Comparison of ENCODE assay signal across 17 cellular contexts in the genomic region with DNA sequence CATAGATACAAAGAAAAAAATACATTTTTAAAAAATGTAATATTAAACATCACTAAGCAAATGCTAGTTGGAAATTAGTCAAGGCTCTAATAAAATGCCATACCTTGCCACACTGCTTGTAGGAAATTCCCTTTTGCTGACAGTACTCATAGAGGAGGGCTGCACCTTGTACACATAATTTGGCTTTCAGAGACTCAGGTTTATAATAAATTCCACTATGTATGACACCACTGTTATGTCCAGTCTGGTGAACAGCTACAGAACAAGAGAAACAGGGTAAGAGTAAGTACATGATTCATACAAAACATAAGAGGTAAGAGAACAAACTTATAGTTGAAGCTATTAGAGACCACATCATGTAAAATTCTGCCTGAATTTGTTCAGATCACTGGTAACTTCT. TPM values are rescaled to one million over a fixed set of nuclear protein-coding genes. Genes with fewer than 3 reads are reported as not detected.
DNase-seq lines count a peak whose midpoint lies in the region; ATAC-seq and TF ChIP-seq lines count a peak whose summit lies in the region.
"Had no signal": no experiment of that assay in that cellular context is flagged by ENCODE, and none has a peak within 500 bp of the region (broad histone marks: within the 10 kb centered on the region; RNA-seq: fewer than 3 reads in every experiment).

No MANE protein-coding gene starts in this region.

- no peak overlapping the region for H2AFZ ChIP-seq in PC-3 (ENCODE audit: low read length)

- H3K36me3 Mint-ChIP-seq in activated T-cell treated with anti-CD3 and anti-CD28 coated beads, Interleukin-2, amount 50 U/mL, for 4 hours (ENCODE audit: insufficient read depth), result peaks cover 20% of the 10 kb centered on the region
- peaks cover 34% of the 10 kb centered on the region for H3K36me3 Mint-ChIP-seq in stimulated activated memory B cell treated with anti-CD40 and anti-IgM and Interleukin-4, amounts not matched to agents 10 μg/mL and 1 μg/mL and 100 μg/mL, for 72 hours

- POLR2A ChIA-PET in PC-3 (lab: Charles Lee; ENCODE audit: unreplicated experiment), result no interaction called here

- H3K4me1 Mint-ChIP-seq in activated T-cell treated with anti-CD3 and anti-CD28 coated beads, Interleukin-2, amount 50 U/mL, for 4 hours (ENCODE audit: low read depth), result no peaks in the 10 kb centered on the region
- H3K4me1 Mint-ChIP-seq in stimulated activated memory B cell treated with anti-CD40 and anti-IgM and Interleukin-4, amounts not matched to agents 10 μg/mL and 1 μg/mL and 100 μg/mL, for 72 hours, result peaks cover 11% of the 10 kb centered on the region
- H3K4me1 Mint-ChIP-seq: CD8-positive, alpha-beta memory T cell had no signal

- no peak overlapping the region for H3K4me3 Mint-ChIP-seq in activated T-cell treated with anti-CD3 and anti-CD28 coated beads, Interleukin-2, amount 50 U/mL, for 4 hours
- no peak overlapping the region for H3K4me3 Mint-ChIP-seq in stimulated activated memory B cell treated with anti-CD40 and anti-IgM and Interleukin-4, amounts not matched to agents 10 μg/mL and 1 μg/mL and 100 μg/mL, for 72 hours
- H3K4me3 Mint-ChIP-seq: CD4-positive, CD25-positive, alpha-beta regulatory T cell; CD8-positive, alpha-beta memory T cell; H9 had no signal

- H3K9me3 Mint-ChIP-seq in activated T-cell treated with anti-CD3 and anti-CD28 coated beads, Interleukin-2, amount 50 U/mL, for 4 hours, result no peaks in the 10 kb centered on the region
- H3K9me3 Mint-ChIP-seq in stimulated activated memory B cell treated with anti-CD40 and anti-IgM and Interleukin-4, amounts not matched to agents 10 μg/mL and 1 μg/mL and 100 μg/mL, for 72 hours, result no peaks in the 10 kb centered on the region
- H3K9me3 Mint-ChIP-seq: CD8-positive, alpha-beta memory T cell had no signal

- H3K4me3 ChIP-seq in PC-3 (ENCODE audit: low read length), result no peak overlapping the region

- no peak for TF ChIP-seq CTCF in PC-3 (conservative IDR thresholded peaks at IDR 0.05; ENCODE audit: low read depth, low read length)

- no peaks in the 10 kb centered on the region for H3K9me3 ChIP-seq in PC-3 (ENCODE audit: low read length)
- H3K9me3 ChIP-seq: BE2C had no signal

- H4K20me1 ChIP-seq in PC-3 (ENCODE audit: low read length), result no peaks in the 10 kb centered on the region

- H3K79me2 ChIP-seq in PC-3 (ENCODE audit: low read length), result peaks cover 28% of the 10 kb centered on the region

- no peaks in the 10 kb centered on the region for H3K9me2 ChIP-seq in PC-3 (replicated peaks; ENCODE audit: low read length)

- DNase-seq in PC-3 (peak; percentile 17), astrocyte of the hippocampus (ENCODE audit: low read depth, low spot score) (peak; percentile 6), glomerular visceral epithelial cell (ENCODE audit: extremely low spot score) (peak; percentile 58)
- no peak for DNase-seq in activated T-cell treated with anti-CD3 and anti-CD28 coated beads, Interleukin-2, amount 50 U/mL, for 4 hours
- no peak for DNase-seq in activated CD4-positive, CD25-positive, alpha-beta regulatory T cell (lab: John Stamatoyannopoulos, UW)
- DNase-seq: ACHN; BE2C; C1 segment of cervical spinal cord; CD4-positive, CD25-positive, alpha-beta regulatory T cell; CD8-positive, alpha-beta memory T cell; COR-L47; DMS 273 treated with DMSO at 0.1 percent for 48 hours; DMS53; DND-41; EL; H9 had no signal

- ATAC-seq in PC-3, result peak; percentile 24
- ATAC-seq in activated T-cell treated with anti-CD3 and anti-CD28 coated beads, Interleukin-2, amount 50 U/mL, for 4 hours, result no peak
- ATAC-seq in stimulated activated memory B cell treated with anti-CD40 and anti-IgM and Interleukin-4, amounts not matched to agents 10 μg/mL and 1 μg/mL and 100 μg/mL, for 72 hours, result no peak

- intact Hi-C loops in PC-3 (cut with micrococcal nuclease), result no loop called here

- no TSS peak for BruUV-seq in PC-3 (replicated peaks; lab: Mats Ljungman, UMichigan)

- peaks cover 6% of the 10 kb centered on the region; the same call in 1 of the 2 replicates for H3K36me3 ChIP-seq in PC-3 (ENCODE audit: low read depth, low read length)

- no peak overlapping the region for H3K4me2 ChIP-seq in PC-3 (ENCODE audit: low read length)

- no peak overlapping the region for H3K9ac ChIP-seq in PC-3 (ENCODE audit: low read length)

- no peak overlapping the region for H3K27ac ChIP-seq in PC-3 (ENCODE audit: low read length)

- H3K27me3 ChIP-seq in PC-3 (ENCODE audit: low read length), result no peaks in the 10 kb centered on the region
- H3K27me3 ChIP-seq: BE2C had no signal

- H3F3A ChIP-seq in PC-3 (ENCODE audit: low read length, unreplicated experiment), result no peaks in the 10 kb centered on the region

- H3K27ac Mint-ChIP-seq in stimulated activated memory B cell treated with anti-CD40 and anti-IgM and Interleukin-4, amounts not matched to agents 10 μg/mL and 1 μg/mL and 100 μg/mL, for 72 hours, result no peak overlapping the region
- H3K27ac Mint-ChIP-seq: CD8-positive, alpha-beta memory T cell had no signal

- no peaks in the 10 kb centered on the region for H3K4me1 ChIP-seq in PC-3 (ENCODE audit: insufficient read depth, low read length)
- H3K4me1 ChIP-seq: BE2C had no signal

- H3K27me3 Mint-ChIP-seq in activated T-cell treated with anti-CD3 and anti-CD28 coated beads, Interleukin-2, amount 50 U/mL, for 4 hours (ENCODE audit: low read depth), result no peaks in the 10 kb centered on the region
- H3K27me3 Mint-ChIP-seq in stimulated activated memory B cell treated with anti-CD40 and anti-IgM and Interleukin-4, amounts not matched to agents 10 μg/mL and 1 μg/mL and 100 μg/mL, for 72 hours, result no peaks in the 10 kb centered on the region
- H3K27me3 Mint-ChIP-seq: CD4-positive, CD25-positive, alpha-beta regulatory T cell; CD8-positive, alpha-beta memory T cell had no signal

- CTCF ChIA-PET in PC-3 (lab: Charles Lee), result no interaction called here

RNA-seq across cellular contexts. Expression of a gene that starts 10.1 kb away (rescaled TPM):
- 27.8 and 41.6 TPM in 2 replicates for total RNA-seq in PC-3 (2014; rRNA removed)
- total RNA-seq in activated T-cell treated with anti-CD3 and anti-CD28 coated beads, Interleukin-2, amount 50 U/mL, for 4 hours, result 10 to 100 TPM in 2 of 3 donors, 1 to 10 TPM in 1; 9.5 to 13.3 (median 12.7) TPM

RNA-seq across cellular contexts. Expression of a gene that starts 10.2 kb away (rescaled TPM):
- total RNA-seq in PC-3 (2014; rRNA removed), result 2.3 and 18.1 TPM in 2 replicates
- total RNA-seq in activated T-cell treated with anti-CD3 and anti-CD28 coated beads, Interleukin-2, amount 50 U/mL, for 4 hours, result 10 to 100 TPM; 10.8 to 20.0 (median 17.1) TPM

Comparison
In these comparisons a context has a peak if more than half of its experiments do, and no peak if none do; other contexts are left out.
1. DNase-seq: peak in PC-3 (single experiment), astrocyte of the hippocampus (single experiment) and glomerular visceral epithelial cell (single experiment); none in activated T-cell treated with anti-CD3 and anti-CD28 coated beads, Interleukin-2, amount 50 U/mL, for 4 hours (single experiment) and activated CD4-positive, CD25-positive, alpha-beta regulatory T cell (0 of 4).